In genomic region chr2:222434204-222434603, GRCh38 we compare ENCODE assay signal across 1 cellular context.
TF ChIP-seq lines count a peak whose summit lies in the region.

No MANE protein-coding gene starts in this region.

TF ChIP-seq in GM23338, 12 proteins besides CTCF, POLR2A, EP300 and RAD21:
- no peak for TF ChIP-seq ZNF462 (CRISPR knock-in tag; IDR thresholded peaks at IDR 0.05)
- no peak for TF ChIP-seq ETS1 (IDR thresholded peaks at IDR 0.05)
- no peak for TF ChIP-seq ZNF331 (CRISPR knock-in tag; IDR thresholded peaks at IDR 0.05; ENCODE audit: low read depth)
- TF ChIP-seq EZH2phosphoT487 (IDR thresholded peaks at IDR 0.05; ENCODE audit: unreplicated experiment), result no peak
- TF ChIP-seq NANOG (IDR thresholded peaks at IDR 0.05; ENCODE audit: borderline replicate concordance), result no peak
- TF ChIP-seq JUNB (IDR thresholded peaks at IDR 0.05; ENCODE audit: unreplicated experiment), result no peak
- no peak for TF ChIP-seq STAT1 (IDR thresholded peaks at IDR 0.05; ENCODE audit: unreplicated experiment)
- TF ChIP-seq REST (IDR thresholded peaks at IDR 0.05; ENCODE audit: unreplicated experiment), result no peak
- TF ChIP-seq ZNF114 (CRISPR knock-in tag; IDR thresholded peaks at IDR 0.05), result no peak
- TF ChIP-seq POLR2AphosphoS5 (IDR thresholded peaks at IDR 0.05; ENCODE audit: low read depth), result no peak
- no peak for TF ChIP-seq CREB1 (CRISPR knock-in tag; IDR thresholded peaks at IDR 0.05; ENCODE audit: low read depth)
